ENCODE assay signal across 8 cellular contexts in the genomic region with DNA sequence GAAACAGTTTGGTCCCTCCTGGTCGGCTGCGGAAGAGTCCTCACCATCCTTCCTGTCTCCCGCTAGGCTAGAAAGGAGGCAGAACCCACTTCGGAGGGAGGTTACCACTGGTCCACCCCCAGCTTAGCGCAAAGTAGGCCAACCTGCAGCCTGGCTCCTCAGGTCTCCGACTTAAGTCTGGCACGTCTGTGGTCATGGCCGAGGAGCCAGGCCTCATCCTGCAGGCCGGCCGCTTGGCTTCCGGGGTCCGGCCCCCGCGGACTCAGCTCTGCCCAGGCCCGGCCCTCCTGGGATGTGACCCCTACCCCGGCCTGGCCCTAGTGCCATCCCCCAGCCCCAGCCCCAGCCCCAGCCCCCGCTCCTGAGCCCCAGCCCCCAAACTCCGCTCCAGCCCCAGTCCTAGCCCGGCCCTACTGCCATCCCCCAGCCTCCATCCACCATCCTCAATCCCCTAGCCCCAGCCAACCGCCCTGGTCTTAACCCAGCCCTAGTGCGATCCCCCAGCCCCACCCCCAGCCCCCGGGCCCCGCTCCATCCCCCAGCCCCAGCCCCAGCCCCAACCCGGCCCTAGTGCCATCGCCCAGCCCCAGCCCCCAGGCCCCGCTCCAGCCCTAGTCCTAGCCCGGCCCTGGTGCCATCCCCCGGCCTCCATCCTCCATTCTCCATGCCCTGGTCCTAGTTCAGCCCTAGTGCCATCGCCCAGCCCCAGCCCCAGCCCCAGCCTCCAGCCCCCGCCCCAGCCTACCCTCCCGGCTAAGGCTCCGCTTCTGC. TPM values are rescaled to one million over a fixed set of nuclear protein-coding genes. Genes with fewer than 3 reads are reported as not detected.
A peak's percentile ranks its signal among the peaks of the same experiment; 100 is the strongest.
DNase-seq lines count a peak whose midpoint lies in the region; ATAC-seq and TF ChIP-seq lines count a peak whose summit lies in the region.

No MANE protein-coding gene starts in this region.

- no peaks in the 10 kb centered on the region for H3K27me3 Mint-ChIP-seq in T-helper 2 cell treated with Interferon-gamma antibody and Interleukin-4, amounts not matched to agents 5 μg/mL and 100 μg/mL, for 36 hours (ENCODE audit: low read depth)
- H3K27me3 Mint-ChIP-seq in natural killer cell treated with Interleukin-12 subunit alpha and Interleukin-12 subunit beta and Interleukin-15 and Interleukin-18, amount 100 ng/mL, for 72 hours: no peaks in the 10 kb centered on the region

- WGBS in esophagus squamous epithelium, 2 donors: 1 to 7% methylated on average over 3 to 19 of the region's 32 CpGs

- H3K9me3 Mint-ChIP-seq in T-helper 2 cell treated with Interferon-gamma antibody and Interleukin-4, amounts not matched to agents 5 μg/mL and 100 μg/mL, for 36 hours: no peaks in the 10 kb centered on the region
- H3K9me3 Mint-ChIP-seq in natural killer cell treated with Interleukin-12 subunit alpha and Interleukin-12 subunit beta and Interleukin-15 and Interleukin-18, amount 100 ng/mL, for 72 hours: no peaks in the 10 kb centered on the region

- intact Hi-C loops in esophagus squamous epithelium (cut with DNase I): no loop called here

- H3K9me3 ChIP-seq in esophagus squamous epithelium: no peaks in the 10 kb centered on the region

- peaks cover 14% of the 10 kb centered on the region for H3K4me1 Mint-ChIP-seq in T-helper 2 cell treated with Interferon-gamma antibody and Interleukin-4, amounts not matched to agents 5 μg/mL and 100 μg/mL, for 36 hours (ENCODE audit: low read depth)
- peaks cover 11 to 17% of the 10 kb centered on the region in 2 donors for H3K4me1 Mint-ChIP-seq in natural killer cell treated with Interleukin-12 subunit alpha and Interleukin-12 subunit beta and Interleukin-15 and Interleukin-18, amount 100 ng/mL, for 72 hours (ENCODE audit: low read depth in 2 of 2)

- peak overlapping the region; percentile 84 to 92 (median 90) for H3K27ac ChIP-seq in esophagus squamous epithelium

- H3K4me3 ChIP-seq in esophagus squamous epithelium: peak overlapping the region; percentile 93 to 99 (median 96)

- ATAC-seq in HG03066 (IDR thresholded peaks at IDR 0.05; ENCODE audit: low read depth, unreplicated experiment): peak; percentile 40
- peak; percentile 63 to 64 for ATAC-seq in natural killer cell treated with Interleukin-12 subunit alpha and Interleukin-12 subunit beta and Interleukin-15 and Interleukin-18, amount 100 ng/mL, for 72 hours
- no peak for ATAC-seq in HG03469 (IDR thresholded peaks at IDR 0.05; ENCODE audit: unreplicated experiment)
- no peak for ATAC-seq in GM21526 (IDR thresholded peaks at IDR 0.05; ENCODE audit: low FRiP score, unreplicated experiment)

- peak overlapping the region; percentile 90 for H3K4me3 Mint-ChIP-seq in T-helper 2 cell treated with Interferon-gamma antibody and Interleukin-4, amounts not matched to agents 5 μg/mL and 100 μg/mL, for 36 hours
- peak overlapping the region; percentile 85 for H3K4me3 Mint-ChIP-seq in natural killer cell treated with Interleukin-12 subunit alpha and Interleukin-12 subunit beta and Interleukin-15 and Interleukin-18, amount 100 ng/mL, for 72 hours

- peaks cover 7 to 12% (median 9%) of the 10 kb centered on the region in 3 donors for H3K4me1 ChIP-seq in esophagus squamous epithelium

- no peak for TF ChIP-seq POLR2A in esophagus squamous epithelium (IDR thresholded peaks at IDR 0.05)

- DNase-seq in EL (peak; percentile 49), esophagus squamous epithelium (lab: John Stamatoyannopoulos, UW) (no peak), inferior parietal cortex (ENCODE audit: extremely low spot score) (no peak)
- no peak for DNase-seq in T-helper 2 cell treated with Interferon-gamma antibody and Interleukin-4, amounts not matched to agents 5 μg/mL and 100 μg/mL, for 36 hours (ENCODE audit: low spot score)
- DNase-seq in natural killer cell treated with Interleukin-12 subunit alpha and Interleukin-12 subunit beta and Interleukin-15 and Interleukin-18, amount 100 ng/mL, for 72 hours (ENCODE audit: low spot score): no peak

- no peak for TF ChIP-seq CTCF in esophagus squamous epithelium (IDR thresholded peaks at IDR 0.05)

- H3K27me3 ChIP-seq in esophagus squamous epithelium: no peaks in the 10 kb centered on the region

- H3K27ac Mint-ChIP-seq in T-helper 2 cell treated with Interferon-gamma antibody and Interleukin-4, amounts not matched to agents 5 μg/mL and 100 μg/mL, for 36 hours: peak overlapping the region; percentile 79
- H3K27ac Mint-ChIP-seq in natural killer cell treated with Interleukin-12 subunit alpha and Interleukin-12 subunit beta and Interleukin-15 and Interleukin-18, amount 100 ng/mL, for 72 hours: peak overlapping the region; percentile 60 to 89

- H3K36me3 Mint-ChIP-seq in T-helper 2 cell treated with Interferon-gamma antibody and Interleukin-4, amounts not matched to agents 5 μg/mL and 100 μg/mL, for 36 hours (ENCODE audit: low read depth): peaks cover 42% of the 10 kb centered on the region
- peaks cover 6% of the 10 kb centered on the region for H3K36me3 Mint-ChIP-seq in natural killer cell treated with Interleukin-12 subunit alpha and Interleukin-12 subunit beta and Interleukin-15 and Interleukin-18, amount 100 ng/mL, for 72 hours

- H3K36me3 ChIP-seq in esophagus squamous epithelium: peaks cover 7 to 64% (median 25%) of the 10 kb centered on the region in 3 donors

RNA-seq across cellular contexts. Expression of gene TOR1A, which starts 0.6 kb away (rescaled TPM):
- 10 to 100 TPM; 11.3 to 34.7 (median 24.8) TPM for total RNA-seq in esophagus squamous epithelium
- 10 to 100 TPM; 53.5 to 54.7 TPM for total RNA-seq in natural killer cell treated with Interleukin-12 subunit alpha and Interleukin-12 subunit beta and Interleukin-15 and Interleukin-18, amount 100 ng/mL, for 72 hours

RNA-seq across cellular contexts. Expression of gene C9orf78, which starts 11.7 kb away (rescaled TPM):
- 10 to 100 TPM; 31.2 to 92.3 (median 51.5) TPM for total RNA-seq in esophagus squamous epithelium
- 10 to 100 TPM; 39.8 to 65.3 TPM for total RNA-seq in natural killer cell treated with Interleukin-12 subunit alpha and Interleukin-12 subunit beta and Interleukin-15 and Interleukin-18, amount 100 ng/mL, for 72 hours

RNA-seq across cellular contexts. Expression of gene USP20, which starts 11.9 kb away (rescaled TPM):
- 10 to 100 TPM; 12.3 to 19.7 (median 13.6) TPM for total RNA-seq in esophagus squamous epithelium
- 10 to 100 TPM; 34.7 to 44.3 TPM for total RNA-seq in natural killer cell treated with Interleukin-12 subunit alpha and Interleukin-12 subunit beta and Interleukin-15 and Interleukin-18, amount 100 ng/mL, for 72 hours

RNA-seq across cellular contexts. Expression of gene TOR1B, which starts 20.4 kb away (rescaled TPM):
- 10 to 100 TPM; 16.1 to 17.3 (median 17.0) TPM for total RNA-seq in esophagus squamous epithelium
- 10 to 100 TPM; 23.0 to 24.5 TPM for total RNA-seq in natural killer cell treated with Interleukin-12 subunit alpha and Interleukin-12 subunit beta and Interleukin-15 and Interleukin-18, amount 100 ng/mL, for 72 hours

Comparison
In these comparisons a context has a peak if more than half of its experiments do, and no peak if none do; other contexts are left out.
1. ATAC-seq: peak in HG03066 (single experiment) and natural killer cell treated with Interleukin-12 subunit alpha and Interleukin-12 subunit beta and Interleukin-15 and Interleukin-18, amount 100 ng/mL, for 72 hours (2 of 2); none in HG03469 (single experiment) and GM21526 (single experiment).